ENCODE assay signal across 1 cellular context in genomic region chr3:124659175-124659574, GRCh38.
TF ChIP-seq lines count a peak whose summit lies in the region.

No MANE protein-coding gene starts in this region.

TF ChIP-seq in K562, 482 proteins besides CTCF, POLR2A, EP300 and RAD21 (continued from another document):
- no peak for TF ChIP-seq PRDM10 (IDR thresholded peaks at IDR 0.05; ENCODE audit: partially characterized antibody)
- TF ChIP-seq PKNOX1 (IDR thresholded peaks at IDR 0.05) = peak; percentile 71
- TF ChIP-seq MEIS2 (IDR thresholded peaks at IDR 0.05; ENCODE audit: partially characterized antibody) = peak; percentile 62
- TF ChIP-seq NCOR1 (IDR thresholded peaks at IDR 0.05) = no peak
- no peak for TF ChIP-seq PBX2 (CRISPR knock-in tag; IDR thresholded peaks at IDR 0.05; ENCODE audit: low read depth)
- peak; percentile 63 for TF ChIP-seq PBX2 (tag; conservative IDR thresholded peaks at IDR 0.05; ENCODE audit: low read depth)
- TF ChIP-seq BCOR (IDR thresholded peaks at IDR 0.05) = no peak
- TF ChIP-seq HDAC2 (IDR thresholded peaks at IDR 0.05) = no peak
- no peak for TF ChIP-seq KLF1 (tag; IDR thresholded peaks at IDR 0.05)
- TF ChIP-seq MLX (CRISPR knock-in tag; conservative IDR thresholded peaks at IDR 0.05) = no peak
- TF ChIP-seq FOXO4 (CRISPR knock-in tag; IDR thresholded peaks at IDR 0.05) = no peak
- TF ChIP-seq SP1 (CRISPR knock-in tag; IDR thresholded peaks at IDR 0.05) = no peak
- TF ChIP-seq TRIM24 (IDR thresholded peaks at IDR 0.05) = no peak
- TF ChIP-seq CHD1 (IDR thresholded peaks at IDR 0.05; ENCODE audit: low read length) = no peak
- no peak for TF ChIP-seq HINFP (tag; conservative IDR thresholded peaks at IDR 0.05; ENCODE audit: low read depth)
- no peak for TF ChIP-seq HDGF (IDR thresholded peaks at IDR 0.05)
- TF ChIP-seq ZNF347 (CRISPR knock-in tag; IDR thresholded peaks at IDR 0.05; ENCODE audit: low read depth) = no peak
- TF ChIP-seq ARID1B (IDR thresholded peaks at IDR 0.05) = no peak
- TF ChIP-seq ZNF644 (tag; IDR thresholded peaks at IDR 0.05; ENCODE audit: low read depth) = no peak
- TF ChIP-seq TFAP4 (CRISPR knock-in tag; IDR thresholded peaks at IDR 0.05; ENCODE audit: borderline replicate concordance) = no peak
- no peak for TF ChIP-seq ZFPM2 (CRISPR knock-in tag; IDR thresholded peaks at IDR 0.05)
